ENCODE assay signal across 1 cellular context in the genomic region with DNA sequence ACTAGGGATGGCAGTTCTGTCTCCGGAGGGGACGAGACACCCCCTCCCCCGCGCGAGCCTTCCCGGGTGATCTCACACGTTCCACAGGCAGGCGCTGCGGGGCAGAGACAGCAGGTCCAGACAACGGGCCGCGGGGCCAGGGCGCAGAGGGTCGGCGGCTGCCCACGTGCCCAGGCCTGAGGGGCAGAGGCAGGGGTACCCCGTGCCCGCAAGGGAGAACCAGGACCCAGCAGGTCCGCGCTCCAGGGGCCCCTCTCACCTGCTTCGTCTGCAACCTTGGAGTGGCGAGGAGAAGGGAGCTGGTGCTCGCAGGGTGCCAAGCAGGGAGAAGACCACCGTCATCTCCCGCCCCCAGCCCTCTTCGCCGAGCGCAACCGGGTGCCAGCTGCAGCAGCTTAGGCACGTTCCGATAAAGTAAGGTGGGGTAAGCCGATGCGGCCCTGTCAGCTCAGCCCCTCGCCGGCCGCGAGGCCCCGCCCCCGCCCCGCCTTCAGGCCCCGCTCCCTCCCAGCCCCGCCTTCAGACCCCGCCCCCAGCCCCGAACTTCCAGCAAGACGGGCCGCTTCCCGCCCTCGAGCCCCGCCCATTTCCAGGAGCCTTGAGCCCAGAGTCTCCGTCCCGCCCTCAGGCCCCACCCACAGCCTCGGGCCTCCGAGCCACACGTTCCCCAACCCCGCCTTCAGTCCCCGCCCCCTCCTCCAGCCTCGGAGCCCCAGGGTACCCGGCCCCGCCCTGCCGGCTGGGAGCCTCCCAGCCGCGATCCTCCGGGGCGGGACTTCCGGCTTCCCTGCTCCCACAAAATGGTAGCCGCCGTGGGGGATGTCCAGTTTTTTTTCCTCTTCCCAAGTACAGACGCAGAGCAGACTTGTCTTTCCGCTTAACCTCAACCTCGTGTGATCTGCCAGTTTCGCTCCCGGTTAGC.
A peak's percentile ranks its signal among the peaks of the same experiment; 100 is the strongest.
TF ChIP-seq lines count a peak whose summit lies in the region.

A gene with protein sequence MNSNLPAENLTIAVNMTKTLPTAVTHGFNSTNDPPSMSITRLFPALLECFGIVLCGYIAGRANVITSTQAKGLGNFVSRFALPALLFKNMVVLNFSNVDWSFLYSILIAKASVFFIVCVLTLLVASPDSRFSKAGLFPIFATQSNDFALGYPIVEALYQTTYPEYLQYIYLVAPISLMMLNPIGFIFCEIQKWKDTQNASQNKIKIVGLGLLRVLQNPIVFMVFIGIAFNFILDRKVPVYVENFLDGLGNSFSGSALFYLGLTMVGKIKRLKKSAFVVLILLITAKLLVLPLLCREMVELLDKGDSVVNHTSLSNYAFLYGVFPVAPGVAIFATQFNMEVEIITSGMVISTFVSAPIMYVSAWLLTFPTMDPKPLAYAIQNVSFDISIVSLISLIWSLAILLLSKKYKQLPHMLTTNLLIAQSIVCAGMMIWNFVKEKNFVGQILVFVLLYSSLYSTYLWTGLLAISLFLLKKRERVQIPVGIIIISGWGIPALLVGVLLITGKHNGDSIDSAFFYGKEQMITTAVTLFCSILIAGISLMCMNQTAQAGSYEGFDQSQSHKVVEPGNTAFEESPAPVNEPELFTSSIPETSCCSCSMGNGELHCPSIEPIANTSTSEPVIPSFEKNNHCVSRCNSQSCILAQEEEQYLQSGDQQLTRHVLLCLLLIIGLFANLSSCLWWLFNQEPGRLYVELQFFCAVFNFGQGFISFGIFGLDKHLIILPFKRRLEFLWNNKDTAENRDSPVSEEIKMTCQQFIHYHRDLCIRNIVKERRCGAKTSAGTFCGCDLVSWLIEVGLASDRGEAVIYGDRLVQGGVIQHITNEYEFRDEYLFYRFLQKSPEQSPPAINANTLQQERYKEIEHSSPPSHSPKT (minus strand): TSS at position 416 of the 922 bp plus-strand sequence. CDS start 5,073 bp downstream, outside the sequence.

TF ChIP-seq in HepG2, 621 proteins besides CTCF, POLR2A, EP300 and RAD21 (continued from another document and continues in another):
- TF ChIP-seq, protein P1, sequence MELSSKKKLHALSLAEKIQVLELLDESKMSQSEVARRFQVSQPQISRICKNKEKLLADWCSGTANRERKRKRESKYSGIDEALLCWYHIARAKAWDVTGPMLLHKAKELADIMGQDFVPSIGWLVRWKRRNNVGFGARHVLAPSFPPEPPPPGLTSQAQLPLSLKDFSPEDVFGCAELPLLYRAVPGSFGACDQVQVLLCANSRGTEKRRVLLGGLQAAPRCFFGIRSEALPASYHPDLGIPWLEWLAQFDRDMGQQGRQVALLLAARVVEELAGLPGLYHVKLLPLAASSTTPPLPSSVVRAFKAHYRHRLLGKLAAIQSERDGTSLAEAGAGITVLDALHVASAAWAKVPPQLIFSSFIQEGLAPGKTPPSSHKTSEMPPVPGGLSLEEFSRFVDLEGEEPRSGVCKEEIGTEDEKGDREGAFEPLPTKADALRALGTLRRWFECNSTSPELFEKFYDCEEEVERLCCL (CRISPR knock-in tag; IDR thresholded peaks at IDR 0.05; ENCODE audit: borderline replicate concordance), result no peak
- TF ChIP-seq ZNF44 (CRISPR knock-in tag; IDR thresholded peaks at IDR 0.05), result no peak
- TF ChIP-seq ATF7 (IDR thresholded peaks at IDR 0.05), result no peak
- TF ChIP-seq ATF7 (CRISPR knock-in tag; IDR thresholded peaks at IDR 0.05), result no peak
- TF ChIP-seq BRCA1 (CRISPR knock-in tag; IDR thresholded peaks at IDR 0.05), result no peak
- TF ChIP-seq POGZ (CRISPR knock-in tag; IDR thresholded peaks at IDR 0.05), result peak; percentile 91
- TF ChIP-seq, protein P2, sequence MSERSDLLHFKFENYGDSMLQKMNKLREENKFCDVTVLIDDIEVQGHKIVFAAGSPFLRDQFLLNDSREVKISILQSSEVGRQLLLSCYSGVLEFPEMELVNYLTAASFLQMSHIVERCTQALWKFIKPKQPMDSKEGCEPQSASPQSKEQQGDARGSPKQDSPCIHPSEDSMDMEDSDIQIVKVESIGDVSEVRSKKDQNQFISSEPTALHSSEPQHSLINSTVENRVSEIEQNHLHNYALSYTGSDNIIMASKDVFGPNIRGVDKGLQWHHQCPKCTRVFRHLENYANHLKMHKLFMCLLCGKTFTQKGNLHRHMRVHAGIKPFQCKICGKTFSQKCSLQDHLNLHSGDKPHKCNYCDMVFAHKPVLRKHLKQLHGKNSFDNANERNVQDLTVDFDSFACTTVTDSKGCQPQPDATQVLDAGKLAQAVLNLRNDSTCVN (CRISPR knock-in tag; IDR thresholded peaks at IDR 0.05; ENCODE audit: borderline replicate concordance), result 0 out of 2 replicates have a peak, but pooled peaks have one; percentile 38
- 0 out of 2 replicates have a peak, but pooled peaks have one; percentile 15 for TF ChIP-seq ZKSCAN5 (CRISPR knock-in tag; IDR thresholded peaks at IDR 0.05)
- no peak for TF ChIP-seq DR1 (CRISPR knock-in tag; IDR thresholded peaks at IDR 0.05)
- TF ChIP-seq NR3C1 (CRISPR knock-in tag; IDR thresholded peaks at IDR 0.05), result no peak
- peak; percentile 85 for TF ChIP-seq SETDB1 (CRISPR knock-in tag; IDR thresholded peaks at IDR 0.05; ENCODE audit: borderline replicate concordance)
- TF ChIP-seq, protein P3, sequence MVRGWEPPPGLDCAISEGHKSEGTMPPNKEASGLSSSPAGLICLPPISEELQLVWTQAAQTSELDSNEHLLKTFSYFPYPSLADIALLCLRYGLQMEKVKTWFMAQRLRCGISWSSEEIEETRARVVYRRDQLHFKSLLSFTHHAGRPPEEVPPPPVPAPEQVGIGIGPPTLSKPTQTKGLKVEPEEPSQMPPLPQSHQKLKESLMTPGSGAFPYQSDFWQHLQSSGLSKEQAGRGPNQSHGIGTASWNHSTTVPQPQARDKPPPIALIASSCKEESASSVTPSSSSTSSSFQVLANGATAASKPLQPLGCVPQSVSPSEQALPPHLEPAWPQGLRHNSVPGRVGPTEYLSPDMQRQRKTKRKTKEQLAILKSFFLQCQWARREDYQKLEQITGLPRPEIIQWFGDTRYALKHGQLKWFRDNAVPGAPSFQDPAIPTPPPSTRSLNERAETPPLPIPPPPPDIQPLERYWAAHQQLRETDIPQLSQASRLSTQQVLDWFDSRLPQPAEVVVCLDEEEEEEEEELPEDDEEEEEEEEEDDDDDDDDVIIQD (CRISPR knock-in tag; IDR thresholded peaks at IDR 0.05; ENCODE audit: low read depth), result peak; percentile 77; the same call in 1 of the 2 replicates
- 0 out of 2 replicates have a peak, but pooled peaks have one; percentile 35 for TF ChIP-seq ELF4 (CRISPR knock-in tag; IDR thresholded peaks at IDR 0.05; ENCODE audit: borderline replicate concordance)
- no peak for TF ChIP-seq ZNF251 (CRISPR knock-in tag; IDR thresholded peaks at IDR 0.05)
- TF ChIP-seq MEIS1 (CRISPR knock-in tag; IDR thresholded peaks at IDR 0.05; ENCODE audit: borderline replicate concordance), result no peak
- TF ChIP-seq ZNF768 (CRISPR knock-in tag; IDR thresholded peaks at IDR 0.05), result 0 out of 2 replicates have a peak, but pooled peaks have one; percentile 43
- TF ChIP-seq TSC22D2 (CRISPR knock-in tag; IDR thresholded peaks at IDR 0.05; ENCODE audit: borderline replicate concordance), result no peak
- TF ChIP-seq RORA (CRISPR knock-in tag; IDR thresholded peaks at IDR 0.05), result no peak
- TF ChIP-seq, protein P4, sequence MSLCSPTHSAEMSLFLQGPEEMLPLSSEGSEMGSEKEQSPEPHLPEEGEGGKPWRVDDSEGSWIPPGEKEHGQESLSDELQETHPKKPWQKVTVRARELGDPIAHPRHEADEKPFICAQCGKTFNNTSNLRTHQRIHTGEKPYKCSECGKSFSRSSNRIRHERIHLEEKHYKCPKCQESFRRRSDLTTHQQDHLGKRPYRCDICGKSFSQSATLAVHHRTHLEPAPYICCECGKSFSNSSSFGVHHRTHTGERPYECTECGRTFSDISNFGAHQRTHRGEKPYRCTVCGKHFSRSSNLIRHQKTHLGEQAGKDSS (CRISPR knock-in tag; IDR thresholded peaks at IDR 0.05; ENCODE audit: borderline replicate concordance, low read depth), result no peak
- TF ChIP-seq U2AF2 (IDR thresholded peaks at IDR 0.05; ENCODE audit: low read depth, low read length), result no peak
- TF ChIP-seq, protein P5, sequence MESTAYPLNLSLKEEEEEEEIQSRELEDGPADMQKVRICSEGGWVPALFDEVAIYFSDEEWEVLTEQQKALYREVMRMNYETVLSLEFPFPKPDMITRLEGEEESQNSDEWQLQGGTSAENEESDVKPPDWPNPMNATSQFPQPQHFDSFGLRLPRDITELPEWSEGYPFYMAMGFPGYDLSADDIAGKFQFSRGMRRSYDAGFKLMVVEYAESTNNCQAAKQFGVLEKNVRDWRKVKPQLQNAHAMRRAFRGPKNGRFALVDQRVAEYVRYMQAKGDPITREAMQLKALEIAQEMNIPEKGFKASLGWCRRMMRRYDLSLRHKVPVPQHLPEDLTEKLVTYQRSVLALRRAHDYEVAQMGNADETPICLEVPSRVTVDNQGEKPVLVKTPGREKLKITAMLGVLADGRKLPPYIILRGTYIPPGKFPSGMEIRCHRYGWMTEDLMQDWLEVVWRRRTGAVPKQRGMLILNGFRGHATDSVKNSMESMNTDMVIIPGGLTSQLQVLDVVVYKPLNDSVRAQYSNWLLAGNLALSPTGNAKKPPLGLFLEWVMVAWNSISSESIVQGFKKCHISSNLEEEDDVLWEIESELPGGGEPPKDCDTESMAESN (CRISPR knock-in tag; conservative IDR thresholded peaks at IDR 0.05), result no peak
- TF ChIP-seq, protein P6, sequence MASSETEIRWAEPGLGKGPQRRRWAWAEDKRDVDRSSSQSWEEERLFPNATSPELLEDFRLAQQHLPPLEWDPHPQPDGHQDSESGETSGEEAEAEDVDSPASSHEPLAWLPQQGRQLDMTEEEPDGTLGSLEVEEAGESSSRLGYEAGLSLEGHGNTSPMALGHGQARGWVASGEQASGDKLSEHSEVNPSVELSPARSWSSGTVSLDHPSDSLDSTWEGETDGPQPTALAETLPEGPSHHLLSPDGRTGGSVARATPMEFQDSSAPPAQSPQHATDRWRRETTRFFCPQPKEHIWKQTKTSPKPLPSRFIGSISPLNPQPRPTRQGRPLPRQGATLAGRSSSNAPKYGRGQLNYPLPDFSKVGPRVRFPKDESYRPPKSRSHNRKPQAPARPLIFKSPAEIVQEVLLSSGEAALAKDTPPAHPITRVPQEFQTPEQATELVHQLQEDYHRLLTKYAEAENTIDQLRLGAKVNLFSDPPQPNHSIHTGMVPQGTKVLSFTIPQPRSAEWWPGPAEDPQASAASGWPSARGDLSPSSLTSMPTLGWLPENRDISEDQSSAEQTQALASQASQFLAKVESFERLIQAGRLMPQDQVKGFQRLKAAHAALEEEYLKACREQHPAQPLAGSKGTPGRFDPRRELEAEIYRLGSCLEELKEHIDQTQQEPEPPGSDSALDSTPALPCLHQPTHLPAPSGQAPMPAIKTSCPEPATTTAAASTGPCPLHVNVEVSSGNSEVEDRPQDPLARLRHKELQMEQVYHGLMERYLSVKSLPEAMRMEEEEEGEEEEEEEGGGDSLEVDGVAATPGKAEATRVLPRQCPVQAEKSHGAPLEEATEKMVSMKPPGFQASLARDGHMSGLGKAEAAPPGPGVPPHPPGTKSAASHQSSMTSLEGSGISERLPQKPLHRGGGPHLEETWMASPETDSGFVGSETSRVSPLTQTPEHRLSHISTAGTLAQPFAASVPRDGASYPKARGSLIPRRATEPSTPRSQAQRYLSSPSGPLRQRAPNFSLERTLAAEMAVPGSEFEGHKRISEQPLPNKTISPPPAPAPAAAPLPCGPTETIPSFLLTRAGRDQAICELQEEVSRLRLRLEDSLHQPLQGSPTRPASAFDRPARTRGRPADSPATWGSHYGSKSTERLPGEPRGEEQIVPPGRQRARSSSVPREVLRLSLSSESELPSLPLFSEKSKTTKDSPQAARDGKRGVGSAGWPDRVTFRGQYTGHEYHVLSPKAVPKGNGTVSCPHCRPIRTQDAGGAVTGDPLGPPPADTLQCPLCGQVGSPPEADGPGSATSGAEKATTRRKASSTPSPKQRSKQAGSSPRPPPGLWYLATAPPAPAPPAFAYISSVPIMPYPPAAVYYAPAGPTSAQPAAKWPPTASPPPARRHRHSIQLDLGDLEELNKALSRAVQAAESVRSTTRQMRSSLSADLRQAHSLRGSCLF (CRISPR knock-in tag; IDR thresholded peaks at IDR 0.05; ENCODE audit: borderline replicate concordance), result no peak
- TF ChIP-seq, protein P7, sequence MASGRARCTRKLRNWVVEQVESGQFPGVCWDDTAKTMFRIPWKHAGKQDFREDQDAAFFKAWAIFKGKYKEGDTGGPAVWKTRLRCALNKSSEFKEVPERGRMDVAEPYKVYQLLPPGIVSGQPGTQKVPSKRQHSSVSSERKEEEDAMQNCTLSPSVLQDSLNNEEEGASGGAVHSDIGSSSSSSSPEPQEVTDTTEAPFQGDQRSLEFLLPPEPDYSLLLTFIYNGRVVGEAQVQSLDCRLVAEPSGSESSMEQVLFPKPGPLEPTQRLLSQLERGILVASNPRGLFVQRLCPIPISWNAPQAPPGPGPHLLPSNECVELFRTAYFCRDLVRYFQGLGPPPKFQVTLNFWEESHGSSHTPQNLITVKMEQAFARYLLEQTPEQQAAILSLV (CRISPR knock-in tag; IDR thresholded peaks at IDR 0.05; ENCODE audit: borderline replicate concordance), result peak; percentile 67; the same call in 1 of the 2 replicates
- TF ChIP-seq ZMYM3 (CRISPR knock-in tag; IDR thresholded peaks at IDR 0.05), result no peak
- TF ChIP-seq, protein P8, sequence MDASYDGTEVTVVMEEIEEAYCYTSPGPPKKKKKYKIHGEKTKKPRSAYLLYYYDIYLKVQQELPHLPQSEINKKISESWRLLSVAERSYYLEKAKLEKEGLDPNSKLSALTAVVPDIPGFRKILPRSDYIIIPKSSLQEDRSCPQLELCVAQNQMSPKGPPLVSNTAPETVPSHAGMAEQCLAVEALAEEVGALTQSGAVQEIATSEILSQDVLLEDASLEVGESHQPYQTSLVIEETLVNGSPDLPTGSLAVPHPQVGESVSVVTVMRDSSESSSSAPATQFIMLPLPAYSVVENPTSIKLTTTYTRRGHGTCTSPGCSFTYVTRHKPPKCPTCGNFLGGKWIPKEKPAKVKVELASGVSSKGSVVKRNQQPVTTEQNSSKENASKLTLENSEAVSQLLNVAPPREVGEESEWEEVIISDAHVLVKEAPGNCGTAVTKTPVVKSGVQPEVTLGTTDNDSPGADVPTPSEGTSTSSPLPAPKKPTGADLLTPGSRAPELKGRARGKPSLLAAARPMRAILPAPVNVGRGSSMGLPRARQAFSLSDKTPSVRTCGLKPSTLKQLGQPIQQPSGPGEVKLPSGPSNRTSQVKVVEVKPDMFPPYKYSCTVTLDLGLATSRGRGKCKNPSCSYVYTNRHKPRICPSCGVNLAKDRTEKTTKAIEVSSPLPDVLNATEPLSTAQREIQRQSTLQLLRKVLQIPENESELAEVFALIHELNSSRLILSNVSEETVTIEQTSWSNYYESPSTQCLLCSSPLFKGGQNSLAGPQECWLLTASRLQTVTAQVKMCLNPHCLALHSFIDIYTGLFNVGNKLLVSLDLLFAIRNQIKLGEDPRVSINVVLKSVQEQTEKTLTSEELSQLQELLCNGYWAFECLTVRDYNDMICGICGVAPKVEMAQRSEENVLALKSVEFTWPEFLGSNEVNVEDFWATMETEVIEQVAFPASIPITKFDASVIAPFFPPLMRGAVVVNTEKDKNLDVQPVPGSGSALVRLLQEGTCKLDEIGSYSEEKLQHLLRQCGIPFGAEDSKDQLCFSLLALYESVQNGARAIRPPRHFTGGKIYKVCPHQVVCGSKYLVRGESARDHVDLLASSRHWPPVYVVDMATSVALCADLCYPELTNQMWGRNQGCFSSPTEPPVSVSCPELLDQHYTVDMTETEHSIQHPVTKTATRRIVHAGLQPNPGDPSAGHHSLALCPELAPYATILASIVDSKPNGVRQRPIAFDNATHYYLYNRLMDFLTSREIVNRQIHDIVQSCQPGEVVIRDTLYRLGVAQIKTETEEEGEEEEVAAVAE (CRISPR knock-in tag; IDR thresholded peaks at IDR 0.05; ENCODE audit: borderline replicate concordance), result no peak
- peak; percentile 91; the same call in 1 of the 2 replicates for TF ChIP-seq CBX5 (CRISPR knock-in tag; IDR thresholded peaks at IDR 0.05; ENCODE audit: borderline replicate concordance)
- TF ChIP-seq AHR (CRISPR knock-in tag; IDR thresholded peaks at IDR 0.05), result no peak
